10 cellular contexts compared by ENCODE assay signal in the genomic region with DNA sequence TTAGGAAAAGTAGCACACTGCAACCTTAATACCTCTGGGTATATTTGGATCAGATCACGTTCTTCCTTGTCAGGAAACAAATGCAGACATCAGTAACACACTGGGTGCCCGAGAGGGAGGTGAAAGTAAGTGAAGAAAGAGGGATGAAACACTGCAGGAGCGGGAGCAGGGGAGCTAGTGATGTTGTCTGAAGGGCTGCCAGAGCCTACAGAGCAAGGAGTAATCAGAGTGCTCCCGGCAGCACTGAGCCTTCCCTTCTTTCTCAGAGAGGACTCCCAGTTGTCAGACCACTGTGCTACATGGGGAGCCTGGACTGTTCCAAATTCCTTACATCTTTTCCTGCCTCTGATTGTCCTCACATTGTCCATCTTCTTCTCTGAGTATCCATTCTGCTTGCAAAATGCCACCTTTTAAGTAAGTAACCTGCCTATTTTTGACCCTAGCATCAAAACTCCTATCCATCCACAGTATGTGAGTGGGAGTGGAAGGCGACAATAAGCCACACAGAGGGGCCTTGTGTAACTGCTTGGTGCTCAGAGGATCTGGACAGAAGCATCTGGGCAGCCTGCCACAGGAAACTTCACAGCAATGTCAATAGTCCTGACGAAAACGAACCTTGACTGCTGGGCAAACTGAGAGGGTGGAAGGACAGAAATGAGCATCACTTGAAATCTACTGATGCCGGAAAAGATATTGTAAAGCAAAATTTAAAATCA. TPM values are rescaled to one million over a fixed set of nuclear protein-coding genes. Genes with fewer than 3 reads are reported as not detected.
A peak's percentile ranks its signal among the peaks of the same experiment; 100 is the strongest.
DNase-seq lines count a peak whose midpoint lies in the region; ATAC-seq and TF ChIP-seq lines count a peak whose summit lies in the region.
"Had no signal": no experiment of that assay in that cellular context is flagged by ENCODE, and none has a peak within 500 bp of the region (broad histone marks: within the 10 kb centered on the region; RNA-seq: fewer than 3 reads in every experiment).

No MANE protein-coding gene starts in this region.

- CTCF ChIA-PET in CD8-positive, alpha-beta T cell (lab: Charles Lee): no interaction called here

- H3K4me3 ChIP-seq in lower lobe of right lung (no peak overlapping the region), subcutaneous abdominal adipose tissue (ENCODE audit: low read depth in 1 of 5, low read length in 5 of 5) (no peak overlapping the region)
- no peak overlapping the region for H3K4me3 ChIP-seq in CD8-positive, alpha-beta T cell (ENCODE audit: low read depth, low read length)

- H3K9me3 Mint-ChIP-seq in chondrocyte (ENCODE audit: low read depth): no peaks in the 10 kb centered on the region
- H3K9me3 Mint-ChIP-seq in CD8-positive, alpha-beta T cell: no peaks in the 10 kb centered on the region
- H3K9me3 Mint-ChIP-seq: activated CD4-positive, alpha-beta T cell treated with anti-CD3 and anti-CD28 coated beads, Interleukin-2, amount 10 ng/mL, durations not matched to agents 7 days and 5 days had no signal

- intact Hi-C loops in lower lobe of right lung (cut with DNase I): no loop called here
- intact Hi-C loops in CD8-positive, alpha-beta T cell (cut with DNase I, micrococcal nuclease): loop anchor here in 1 of 2 experiments (10.0 kb wide), 1 partner anchor 177 kb away; no protein-coding TSS in a partner anchor

- H3K4me1 Mint-ChIP-seq in chondrocyte (ENCODE audit: low read depth): peaks cover 51% of the 10 kb centered on the region
- no peaks in the 10 kb centered on the region for H3K4me1 Mint-ChIP-seq in CD8-positive, alpha-beta T cell (ENCODE audit: low read depth)
- H3K4me1 Mint-ChIP-seq: activated CD4-positive, alpha-beta T cell treated with anti-CD3 and anti-CD28 coated beads, Interleukin-2, amount 10 ng/mL, durations not matched to agents 7 days and 5 days had no signal

- POLR2A ChIA-PET in CD8-positive, alpha-beta T cell (lab: Charles Lee): no interaction called here

- H3K27me3 Mint-ChIP-seq in chondrocyte (ENCODE audit: low read depth): no peaks in the 10 kb centered on the region
- no peaks in the 10 kb centered on the region for H3K27me3 Mint-ChIP-seq in CD8-positive, alpha-beta T cell (ENCODE audit: low read depth)
- H3K27me3 Mint-ChIP-seq: activated CD4-positive, alpha-beta T cell treated with anti-CD3 and anti-CD28 coated beads, Interleukin-2, amount 10 ng/mL, durations not matched to agents 7 days and 5 days had no signal

- peak overlapping the region; percentile 88 for H3K27ac Mint-ChIP-seq in chondrocyte (ENCODE audit: unreplicated experiment)
- no peak overlapping the region for H3K27ac Mint-ChIP-seq in CD8-positive, alpha-beta T cell
- H3K27ac Mint-ChIP-seq: activated CD4-positive, alpha-beta T cell treated with anti-CD3 and anti-CD28 coated beads, Interleukin-2, amount 10 ng/mL, durations not matched to agents 7 days and 5 days had no signal

- H3K36me3 Mint-ChIP-seq in chondrocyte (ENCODE audit: low read depth): no peaks in the 10 kb centered on the region
- no peaks in the 10 kb centered on the region for H3K36me3 Mint-ChIP-seq in CD8-positive, alpha-beta T cell

- no peaks in the 10 kb centered on the region for H3K36me3 ChIP-seq in lower lobe of right lung
- H3K36me3 ChIP-seq in subcutaneous abdominal adipose tissue (ENCODE audit: control insufficient read depth in 5 of 5, insufficient read depth in 5 of 5, low read length in 5 of 5): no peaks in the 10 kb centered on the region
- H3K36me3 ChIP-seq in CD8-positive, alpha-beta T cell (ENCODE audit: insufficient read depth, low read length): no peaks in the 10 kb centered on the region

- ATAC-seq in lower lobe of right lung (peak; percentile 17 to 53), HG03025 (IDR thresholded peaks at IDR 0.05; ENCODE audit: low FRiP score, unreplicated experiment) (no peak), HG02610 (IDR thresholded peaks at IDR 0.05; ENCODE audit: unreplicated experiment) (no peak)
- ATAC-seq in CD8-positive, alpha-beta T cell: no peak

- peak; percentile 53 for DNase-seq in NCI-H69 (lab: John Stamatoyannopoulos, UW)
- no peak for DNase-seq in chondrocyte (ENCODE audit: low spot score)
- DNase-seq in lower lobe of right lung: no peak
- no peak for DNase-seq in NCI-H226
- no peak for DNase-seq in CD8-positive, alpha-beta T cell
- DNase-seq: activated CD4-positive, alpha-beta T cell treated with anti-CD3 and anti-CD28 coated beads, Interleukin-2, amount 10 ng/mL, durations not matched to agents 7 days and 5 days; small intestine had no signal

- no peaks in the 10 kb centered on the region for H3K9me3 ChIP-seq in lower lobe of right lung
- H3K9me3 ChIP-seq in subcutaneous abdominal adipose tissue (ENCODE audit: control insufficient read depth in 5 of 5, low read length in 5 of 5): no peaks in the 10 kb centered on the region
- H3K9me3 ChIP-seq in CD8-positive, alpha-beta T cell (ENCODE audit: low read length): no peaks in the 10 kb centered on the region

- H3K27ac ChIP-seq in lower lobe of right lung: peak overlapping the region; percentile 0
- peak overlapping the region; percentile 95 for H3K27ac ChIP-seq in subcutaneous abdominal adipose tissue (ENCODE audit: low read depth, low read length)
- no peak overlapping the region for H3K27ac ChIP-seq in CD8-positive, alpha-beta T cell (ENCODE audit: low read depth, low read length)

- no peak for TF ChIP-seq CTCF in chondrocyte (IDR thresholded peaks at IDR 0.05)
- TF ChIP-seq CTCF in lower lobe of right lung (IDR thresholded peaks at IDR 0.05): no peak
- no peak for TF ChIP-seq CTCF in CD8-positive, alpha-beta T cell (IDR thresholded peaks at IDR 0.05)

- H3K9ac ChIP-seq in subcutaneous abdominal adipose tissue (ENCODE audit: low read length in 5 of 5): peak overlapping the region in 2 of 5 donors; percentile 41 to 70

- H3K4me1 ChIP-seq in lower lobe of right lung (peaks cover 21% of the 10 kb centered on the region), subcutaneous abdominal adipose tissue (ENCODE audit: control insufficient read depth in 5 of 5, insufficient read depth in 5 of 5, low read length in 5 of 5) (peaks cover 5 to 50% (median 30%) of the 10 kb centered on the region in 5 donors)
- H3K4me1 ChIP-seq in CD8-positive, alpha-beta T cell (ENCODE audit: insufficient read depth, low read length): no peaks in the 10 kb centered on the region

- no peak overlapping the region for H3K4me3 Mint-ChIP-seq in chondrocyte (ENCODE audit: unreplicated experiment)
- no peak overlapping the region for H3K4me3 Mint-ChIP-seq in CD8-positive, alpha-beta T cell
- H3K4me3 Mint-ChIP-seq: activated CD4-positive, alpha-beta T cell treated with anti-CD3 and anti-CD28 coated beads, Interleukin-2, amount 10 ng/mL, durations not matched to agents 7 days and 5 days had no signal

- no peaks in the 10 kb centered on the region for H3K27me3 ChIP-seq in lower lobe of right lung (ENCODE audit: low read depth)
- no peaks in the 10 kb centered on the region for H3K27me3 ChIP-seq in subcutaneous abdominal adipose tissue (ENCODE audit: control insufficient read depth in 5 of 5, insufficient read depth in 4 of 5, low read length in 5 of 5)
- no peaks in the 10 kb centered on the region for H3K27me3 ChIP-seq in CD8-positive, alpha-beta T cell (ENCODE audit: insufficient read depth, low read length)

RNA-seq across cellular contexts. Expression of a gene that starts 10.8 kb away (rescaled TPM):
- total RNA-seq in chondrocyte (44.2 to 69.3 TPM (median 49.8 TPM) in 3 replicates), lower lobe of right lung (39.9 TPM)
- 10 to 100 TPM; 19.0 to 22.7 TPM for total RNA-seq in CD8-positive, alpha-beta T cell

Comparison
In these comparisons a context has a peak if more than half of its experiments do, and no peak if none do; other contexts are left out.
1. ATAC-seq: peak in lower lobe of right lung (2 of 2); none in CD8-positive, alpha-beta T cell (single experiment), HG03025 (single experiment) and HG02610 (single experiment).